ENCODE assay signal across 11 cellular contexts in the genomic region with DNA sequence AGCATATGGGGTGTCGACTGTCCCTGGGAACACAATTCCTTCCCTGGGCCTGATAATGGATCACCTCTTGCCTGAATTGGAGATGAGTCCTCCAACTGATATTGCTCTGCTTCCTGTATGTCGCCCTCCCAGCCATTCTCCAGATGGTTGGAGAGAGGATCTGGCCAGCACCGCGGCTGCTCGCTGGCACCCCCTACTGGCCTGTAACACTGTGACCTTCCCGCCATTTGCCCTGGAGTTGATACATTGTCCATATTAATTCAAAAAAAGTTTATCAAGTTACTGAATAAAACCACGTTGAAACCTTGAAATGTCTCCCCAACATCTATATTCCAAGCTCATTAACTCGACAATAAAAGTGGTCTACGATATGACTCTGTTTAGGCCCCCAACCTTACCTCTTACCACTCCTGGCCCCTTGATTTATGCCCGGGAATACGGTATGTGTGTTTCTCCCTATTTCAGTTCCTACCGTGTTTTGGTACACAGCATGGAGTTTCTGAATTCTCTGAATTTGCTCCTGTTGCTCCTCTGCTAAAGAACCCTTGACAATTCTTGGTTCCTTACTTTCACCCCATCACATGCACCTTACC.
A peak's percentile ranks its signal among the peaks of the same experiment; 100 is the strongest.
DNase-seq lines count a peak whose midpoint lies in the region; ATAC-seq and TF ChIP-seq lines count a peak whose summit lies in the region.
"Had no signal": no experiment of that assay in that cellular context is flagged by ENCODE, and none has a peak within 500 bp of the region (broad histone marks: within the 10 kb centered on the region; RNA-seq: fewer than 3 reads in every experiment).

No MANE protein-coding gene starts in this region.

- no peak overlapping the region for H3K4me2 ChIP-seq in SU-DHL-6 (ENCODE audit: low read depth, low read length, poor library complexity, severe bottlenecking)

- TF ChIP-seq EP300 in transverse colon (IDR thresholded peaks at IDR 0.05; ENCODE audit: low read depth) = no peak

- no peak overlapping the region for H3K4me3 Mint-ChIP-seq in activated CD4-positive, alpha-beta T cell treated with anti-CD3 and anti-CD28 coated beads for 36 hours
- no peak overlapping the region for H3K4me3 Mint-ChIP-seq in activated CD8-positive, alpha-beta memory T cell treated with anti-CD3 and anti-CD28 coated beads, Interleukin-2, amount 10 ng/mL, durations not matched to agents 7 days and 5 days
- H3K4me3 Mint-ChIP-seq: memory B cell had no signal

- H2AFZ ChIP-seq in SU-DHL-6 (ENCODE audit: low read depth, low read length, severe bottlenecking) = no peak overlapping the region

- no peak for TF ChIP-seq POLR2A in transverse colon (IDR thresholded peaks at IDR 0.05)

- TF ChIP-seq CTCF in GM20000 (IDR thresholded peaks at IDR 0.05; ENCODE audit: extremely low read depth, missing control alignments) (peak; percentile 83), SU-DHL-6 (IDR thresholded peaks at IDR 0.05; ENCODE audit: insufficient read depth, low read length, poor library complexity, severe bottlenecking) (peak; percentile 50), lower lobe of right lung (IDR thresholded peaks at IDR 0.05) (peak; percentile 18), transverse colon (IDR thresholded peaks at IDR 0.05) (peak in 2 of 5 experiments; percentile 4 to 6)

- in situ Hi-C loops in transverse colon (cut with MboI; ENCODE audit: low pct_ligation_motif_present in 1 of 4, low pct_unique_long_range_greater_than_20kb in 1 of 4, low sequenced_read_pairs in 3 of 4) = no loop called here

- H3K27ac Mint-ChIP-seq in activated CD4-positive, alpha-beta T cell treated with anti-CD3 and anti-CD28 coated beads for 36 hours = no peak overlapping the region
- no peak overlapping the region for H3K27ac Mint-ChIP-seq in activated CD8-positive, alpha-beta memory T cell treated with anti-CD3 and anti-CD28 coated beads, Interleukin-2, amount 10 ng/mL, durations not matched to agents 7 days and 5 days
- H3K27ac Mint-ChIP-seq: memory B cell had no signal

- intact Hi-C loops in activated CD4-positive, alpha-beta T cell treated with anti-CD3 and anti-CD28 coated beads for 36 hours (cut with DNase I, micrococcal nuclease) = loop anchor here in 1 of 2 experiments (1.0 to 2.0 kb wide), 2 partner anchors 61 to 282 kb away; no protein-coding TSS in a partner anchor
- intact Hi-C loops in lower lobe of right lung (cut with DNase I) (no loop called here), transverse colon (cut with DNase I; ENCODE audit: low total_unique reads) (no loop called here)

- no peaks in the 10 kb centered on the region for H3K4me1 Mint-ChIP-seq in activated CD4-positive, alpha-beta T cell treated with anti-CD3 and anti-CD28 coated beads for 36 hours
- no peaks in the 10 kb centered on the region for H3K4me1 Mint-ChIP-seq in activated CD8-positive, alpha-beta memory T cell treated with anti-CD3 and anti-CD28 coated beads, Interleukin-2, amount 10 ng/mL, durations not matched to agents 7 days and 5 days
- H3K4me1 Mint-ChIP-seq: memory B cell had no signal

- no peaks in the 10 kb centered on the region for H3K9me2 ChIP-seq in SU-DHL-6 (replicated peaks; ENCODE audit: insufficient read depth, low read length)

- H3K9me3 ChIP-seq in SU-DHL-6 (ENCODE audit: insufficient read depth, low read length) = no peaks in the 10 kb centered on the region
- H3K9me3 ChIP-seq in lower lobe of right lung = no peaks in the 10 kb centered on the region
- no peaks in the 10 kb centered on the region for H3K9me3 ChIP-seq in transverse colon
- H3K9me3 ChIP-seq in MG63 = no peaks in the 10 kb centered on the region

- no peaks in the 10 kb centered on the region for H4K20me1 ChIP-seq in SU-DHL-6 (ENCODE audit: low read depth, low read length)

- H3K27me3 Mint-ChIP-seq in activated CD4-positive, alpha-beta T cell treated with anti-CD3 and anti-CD28 coated beads for 36 hours = peaks cover 32% of the 10 kb centered on the region
- H3K27me3 Mint-ChIP-seq in activated CD8-positive, alpha-beta memory T cell treated with anti-CD3 and anti-CD28 coated beads, Interleukin-2, amount 10 ng/mL, durations not matched to agents 7 days and 5 days = peaks cover 12% of the 10 kb centered on the region

- WGBS in transverse colon (ENCODE audit: low coverage in 1 of 2), 2 donors = 74 to 75% methylated on average over 2 to 12 of the region's 12 CpGs

- H3K4me1 ChIP-seq in lower lobe of right lung = no peaks in the 10 kb centered on the region
- H3K4me1 ChIP-seq in transverse colon = no peaks in the 10 kb centered on the region

- POLR2A ChIA-PET in activated CD4-positive, alpha-beta T cell treated with anti-CD3 and anti-CD28 coated beads for 36 hours (lab: Charles Lee) = no interaction called here

- no peaks in the 10 kb centered on the region for H3K9me3 Mint-ChIP-seq in activated CD4-positive, alpha-beta T cell treated with anti-CD3 and anti-CD28 coated beads for 36 hours (ENCODE audit: low read depth)
- H3K9me3 Mint-ChIP-seq in activated CD8-positive, alpha-beta memory T cell treated with anti-CD3 and anti-CD28 coated beads, Interleukin-2, amount 10 ng/mL, durations not matched to agents 7 days and 5 days (ENCODE audit: low read depth) = no peaks in the 10 kb centered on the region
- H3K9me3 Mint-ChIP-seq: memory B cell had no signal

- CTCF ChIA-PET in activated CD4-positive, alpha-beta T cell treated with anti-CD3 and anti-CD28 coated beads for 36 hours (lab: Charles Lee) = interaction anchor here (0.6 to 1.7 kb wide), 5 partner anchors 10 to 293 kb away, joined by 3 to 5 read pairs (median 3); no protein-coding TSS in a partner anchor
- CTCF ChIA-PET in activated CD8-positive, alpha-beta memory T cell treated with anti-CD3 and anti-CD28 coated beads, Interleukin-2, amount 10 ng/mL, durations not matched to agents 7 days and 5 days (lab: Charles Lee) = interaction anchor here (0.9 kb wide), 1 partner anchor 288 kb away, joined by 3 read pairs; no protein-coding TSS in a partner anchor

- H3K27ac ChIP-seq in SU-DHL-6 (ENCODE audit: low read depth, low read length) = no peak overlapping the region
- H3K27ac ChIP-seq in lower lobe of right lung = no peak overlapping the region
- H3K27ac ChIP-seq in transverse colon = no peak overlapping the region

- H3K36me3 Mint-ChIP-seq in activated CD4-positive, alpha-beta T cell treated with anti-CD3 and anti-CD28 coated beads for 36 hours (ENCODE audit: low read depth) = no peaks in the 10 kb centered on the region
- H3K36me3 Mint-ChIP-seq in activated CD8-positive, alpha-beta memory T cell treated with anti-CD3 and anti-CD28 coated beads, Interleukin-2, amount 10 ng/mL, durations not matched to agents 7 days and 5 days = no peaks in the 10 kb centered on the region

- H3K4me3 ChIP-seq in SU-DHL-6 (ENCODE audit: insufficient read depth, low read length, poor library complexity, severe bottlenecking) (no peak overlapping the region), lower lobe of right lung (no peak overlapping the region), transverse colon (no peak overlapping the region), MG63 (no peak overlapping the region)

- no peaks in the 10 kb centered on the region for H3F3A ChIP-seq in SU-DHL-6 (ENCODE audit: insufficient read depth)

- no peak for ATAC-seq in activated CD4-positive, alpha-beta T cell treated with anti-CD3 and anti-CD28 coated beads for 36 hours
- no peak for ATAC-seq in lower lobe of right lung
- no peak for ATAC-seq in activated CD8-positive, alpha-beta memory T cell treated with anti-CD3 and anti-CD28 coated beads, Interleukin-2, amount 10 ng/mL, durations not matched to agents 7 days and 5 days
- ATAC-seq: right cardiac atrium had no signal

- no peaks in the 10 kb centered on the region for H3K36me3 ChIP-seq in SU-DHL-6 (ENCODE audit: low read length)
- H3K36me3 ChIP-seq in lower lobe of right lung = no peaks in the 10 kb centered on the region
- H3K36me3 ChIP-seq in transverse colon = no peaks in the 10 kb centered on the region
- H3K36me3 ChIP-seq in MG63 = no peaks in the 10 kb centered on the region

- H3K27me3 ChIP-seq in SU-DHL-6 (ENCODE audit: low read length) (no peaks in the 10 kb centered on the region), lower lobe of right lung (ENCODE audit: low read depth) (no peaks in the 10 kb centered on the region), transverse colon (no peaks in the 10 kb centered on the region), MG63 (0 out of 2 replicates have a peak, but pooled peaks cover 2% of the 10 kb centered on the region)

- no peaks in the 10 kb centered on the region for H3K79me2 ChIP-seq in SU-DHL-6 (ENCODE audit: insufficient read depth, low read length)

- peak; percentile 39 for DNase-seq in activated CD4-positive, alpha-beta T cell treated with anti-CD3 and anti-CD28 coated beads for 36 hours
- DNase-seq in activated CD4-positive, alpha-beta T cell treated with anti-CD3 and anti-CD28 coated beads, Interleukin-2, amount 50 U/mL, for 1 hour = no peak
- peak; percentile 37 for DNase-seq in GM20000 (ENCODE audit: low spot score)
- no peak for DNase-seq in lower lobe of right lung
- DNase-seq in transverse colon = no peak
- DNase-seq in activated CD8-positive, alpha-beta memory T cell treated with anti-CD3 and anti-CD28 coated beads, Interleukin-2, amount 10 ng/mL, durations not matched to agents 7 days and 5 days = no peak
- no peak for DNase-seq in MG63
- DNase-seq: ACHN, right cardiac atrium had no signal

- H3K9ac ChIP-seq in SU-DHL-6 (ENCODE audit: low read length) = no peak overlapping the region

Comparison
In these comparisons a context has a peak if more than half of its experiments do, and no peak if none do; other contexts are left out.
1. DNase-seq: peak in activated CD4-positive, alpha-beta T cell treated with anti-CD3 and anti-CD28 coated beads for 36 hours (single experiment) and GM20000 (single experiment); none in activated CD4-positive, alpha-beta T cell treated with anti-CD3 and anti-CD28 coated beads, Interleukin-2, amount 50 U/mL, for 1 hour (single experiment), lower lobe of right lung (single experiment), transverse colon (single experiment), activated CD8-positive, alpha-beta memory T cell treated with anti-CD3 and anti-CD28 coated beads, Interleukin-2, amount 10 ng/mL, durations not matched to agents 7 days and 5 days (single experiment) and MG63 (single experiment).